ENCODE assay signal across 19 cellular contexts in the genomic region with DNA sequence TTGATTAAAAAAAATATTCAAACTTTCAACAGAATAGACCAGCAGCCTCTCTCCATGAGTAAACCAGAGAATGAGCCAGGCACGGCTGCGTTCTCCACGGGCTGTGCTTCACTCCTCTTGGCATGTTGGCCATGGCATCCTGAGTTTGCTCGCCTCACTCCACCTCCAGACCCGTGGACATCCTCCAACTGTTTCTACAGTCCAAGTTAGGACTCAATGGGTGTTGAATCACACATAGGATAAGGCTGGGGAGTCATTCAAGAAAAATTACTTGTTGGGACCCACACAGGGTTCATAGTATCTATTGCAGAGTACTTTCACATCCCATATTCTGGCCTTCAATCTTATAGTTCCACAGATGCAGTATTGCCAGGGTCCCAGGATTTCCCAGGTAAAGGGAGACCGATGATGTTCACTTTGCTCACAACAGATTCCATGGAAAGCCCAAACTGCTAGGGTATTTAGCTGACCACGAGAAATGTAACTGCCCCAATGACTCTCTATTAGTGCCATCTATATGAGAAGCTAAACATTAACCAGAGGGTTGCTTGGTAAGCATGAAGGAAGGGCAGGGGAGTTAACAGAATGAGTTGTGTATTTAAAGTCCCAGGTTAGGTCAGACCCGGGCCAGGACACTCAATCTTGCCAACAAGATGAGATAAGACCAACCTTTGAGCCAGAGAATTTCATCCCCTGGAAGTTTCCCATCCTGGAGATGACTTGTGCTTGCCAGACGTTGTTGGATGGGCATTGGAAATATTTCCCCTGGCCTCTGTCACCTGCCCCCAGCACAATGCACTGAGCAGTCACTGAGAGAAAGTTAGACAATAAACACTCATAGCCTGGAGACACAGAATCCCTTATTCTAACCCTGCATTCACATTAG. TPM values are rescaled to one million over a fixed set of nuclear protein-coding genes. Genes with fewer than 3 reads are reported as not detected.
DNase-seq lines count a peak whose midpoint lies in the region; TF ChIP-seq lines count a peak whose summit lies in the region.
"Had no signal": no experiment of that assay in that cellular context is flagged by ENCODE, and none has a peak within 500 bp of the region (broad histone marks: within the 10 kb centered on the region; RNA-seq: fewer than 3 reads in every experiment).

No MANE protein-coding gene starts in this region.

- H3F3A ChIP-seq in neural progenitor cell (ENCODE audit: low read depth), result no peaks in the 10 kb centered on the region

- H3K79me2 ChIP-seq in neural progenitor cell (ENCODE audit: low read depth), result no peaks in the 10 kb centered on the region

- H4K20me1 ChIP-seq in neural progenitor cell (ENCODE audit: low read depth), result no peaks in the 10 kb centered on the region

- H3K9me3 ChIP-seq in muscle layer of duodenum (ENCODE audit: control insufficient read depth in 1 of 2, low read length in 2 of 2) (no peaks in the 10 kb centered on the region), neural progenitor cell (ENCODE audit: low read depth) (no peaks in the 10 kb centered on the region)
- H3K9me3 ChIP-seq: esophagus muscularis mucosa had no signal

- no peaks in the 10 kb centered on the region for H3K36me3 Mint-ChIP-seq in neural progenitor cell
- H3K36me3 Mint-ChIP-seq: natural killer cell had no signal

- H3K4me3 Mint-ChIP-seq in neural progenitor cell, result no peak overlapping the region
- H3K4me3 Mint-ChIP-seq: CD4-positive, alpha-beta T cell; natural killer cell had no signal

- H3K4me3 ChIP-seq in muscle layer of duodenum (ENCODE audit: low read depth in 1 of 2, low read length in 2 of 2) (no peak overlapping the region), neural progenitor cell (no peak overlapping the region)
- H3K4me3 ChIP-seq: esophagus muscularis mucosa had no signal

- peaks cover 1% of the 10 kb centered on the region for H3K27me3 Mint-ChIP-seq in neural progenitor cell (ENCODE audit: insufficient read depth, low read depth)

- H3K4me1 ChIP-seq in muscle layer of duodenum (ENCODE audit: control insufficient read depth in 1 of 2, insufficient read depth in 2 of 2, low read length in 2 of 2) (no peaks in the 10 kb centered on the region), neural progenitor cell (no peaks in the 10 kb centered on the region)
- H3K4me1 ChIP-seq: esophagus muscularis mucosa had no signal

- no peak overlapping the region for H3K4me2 ChIP-seq in neural progenitor cell

- no peak for TF ChIP-seq CTCF in neural progenitor cell (IDR thresholded peaks at IDR 0.05)

- H3K36me3 ChIP-seq in muscle layer of duodenum (ENCODE audit: control insufficient read depth in 1 of 2, insufficient read depth in 2 of 2, low read length in 2 of 2) (no peaks in the 10 kb centered on the region), neural progenitor cell (no peaks in the 10 kb centered on the region)
- H3K36me3 ChIP-seq: esophagus muscularis mucosa had no signal

- H2AFZ ChIP-seq in neural progenitor cell (replicated peaks), result no peak overlapping the region

- H3K27me3 ChIP-seq in muscle layer of duodenum (ENCODE audit: low read depth, low read length) (no peaks in the 10 kb centered on the region), neural progenitor cell (no peaks in the 10 kb centered on the region)
- H3K27me3 ChIP-seq: esophagus muscularis mucosa had no signal

- DNase-seq in Caki2 (ENCODE audit: low read depth), result peak; percentile 91
- peak; percentile 81 for DNase-seq in LoVo (ENCODE audit: low spot score)
- peak; percentile 28 for DNase-seq in glomerular visceral epithelial cell (ENCODE audit: extremely low spot score)
- no peak for DNase-seq in activated CD4-positive, alpha-beta T cell treated with anti-CD3 and anti-CD28 coated beads for 1 hour
- no peak for DNase-seq in middle frontal gyrus (ENCODE audit: extremely low spot score, low spot score)
- no peak for DNase-seq in GM19240 (ENCODE audit: insufficient read length, low spot score)
- DNase-seq in neural progenitor cell (ENCODE audit: low spot score), result no peak
- DNase-seq: activated CD4-positive, alpha-beta T cell treated with anti-CD3 and anti-CD28 coated beads, Interleukin-2, amount 50 U/mL, for 4 hours; CD4-positive, alpha-beta T cell; effector CD8-positive, alpha-beta T cell; natural killer cell; NCI-H1092 treated with DMSO at 0.1 percent for 48 hours; NCI-H2081 treated with DMSO at 0.1 percent for 48 hours; NCI-H510A; SHP77; T-helper 1 cell had no signal

- H3K27ac Mint-ChIP-seq in neural progenitor cell, result no peak overlapping the region
- H3K27ac Mint-ChIP-seq: CD4-positive, alpha-beta T cell; natural killer cell had no signal

- no peak overlapping the region for H3K9ac ChIP-seq in neural progenitor cell

- no peaks in the 10 kb centered on the region for H3K9me3 Mint-ChIP-seq in neural progenitor cell
- H3K9me3 Mint-ChIP-seq: CD4-positive, alpha-beta T cell; natural killer cell had no signal

- H3K4me1 Mint-ChIP-seq in neural progenitor cell, result no peaks in the 10 kb centered on the region
- H3K4me1 Mint-ChIP-seq: natural killer cell had no signal

- peak overlapping the region; percentile 2 for H3K27ac ChIP-seq in muscle layer of duodenum (ENCODE audit: low read length)
- no peak overlapping the region for H3K27ac ChIP-seq in neural progenitor cell
- H3K27ac ChIP-seq: esophagus muscularis mucosa had no signal

- in situ Hi-C loops in Caki2 (cut with HindIII; ENCODE audit: low pct_unique_long_range_greater_than_20kb, low sequenced_read_pairs), result no loop called here

RNA-seq across cellular contexts. Expression of gene GDA, which starts 19.7 kb away (rescaled TPM):
- 26.3 and 31.2 TPM in 2 replicates for total RNA-seq in Caki2 (2014; rRNA removed; shearing (Covaris generic); ENCODE audit: low replicate concordance)
- total RNA-seq in neural progenitor cell (ENCODE audit: low replicate concordance), result 2.5 and 2.7 TPM in 2 replicates
- total RNA-seq: CD4-positive, alpha-beta T cell; esophagus muscularis mucosa; lung microvascular endothelial cell; natural killer cell had no signal

Comparison
In these comparisons a context has a peak if more than half of its experiments do, and no peak if none do; other contexts are left out.
1. DNase-seq: peak in Caki2 (single experiment), LoVo (single experiment) and glomerular visceral epithelial cell (single experiment); none in activated CD4-positive, alpha-beta T cell treated with anti-CD3 and anti-CD28 coated beads for 1 hour (single experiment), middle frontal gyrus (single experiment), GM19240 (single experiment) and neural progenitor cell (single experiment).